ENCODE assay signal across 13 cellular contexts in the genomic region with DNA sequence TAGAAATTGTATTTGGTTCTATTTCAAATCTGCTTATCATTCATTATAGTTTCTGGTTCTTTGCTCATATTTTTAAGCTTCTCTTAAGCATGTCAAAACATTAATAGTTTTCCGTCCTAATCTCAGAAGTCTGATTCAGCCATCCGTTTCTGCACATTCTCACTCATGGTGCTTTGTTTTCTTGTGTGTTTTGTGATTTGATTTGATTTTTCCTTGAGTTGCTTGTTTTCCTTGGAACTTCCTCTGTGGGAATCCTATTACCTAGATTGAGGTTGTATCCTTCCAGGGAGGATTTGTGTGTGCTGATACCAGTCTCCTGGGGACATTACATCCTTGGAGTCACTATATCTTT. TPM values are rescaled to one million over a fixed set of nuclear protein-coding genes. Genes with fewer than 3 reads are reported as not detected.
DNase-seq lines count a peak whose midpoint lies in the region; ATAC-seq and TF ChIP-seq lines count a peak whose summit lies in the region.
"Had no signal": no experiment of that assay in that cellular context is flagged by ENCODE, and none has a peak within 500 bp of the region (broad histone marks: within the 10 kb centered on the region; RNA-seq: fewer than 3 reads in every experiment).

No MANE protein-coding gene starts in this region.

- H2AK9ac ChIP-seq in IMR-90 (replicated peaks; ENCODE audit: low read depth, low read length, poor library complexity): no peak overlapping the region

- no peak overlapping the region for H2BK5ac ChIP-seq in IMR-90 (ENCODE audit: low read depth, low read length, poor library complexity, severe bottlenecking)

- H3K4me3 ChIP-seq in GM23248 (no peak overlapping the region; the same call in 1 of the 2 replicates), IMR-90 (ENCODE audit: insufficient read depth, low read depth, low read length) (no peak overlapping the region)
- H3K4me3 ChIP-seq: thyroid gland had no signal

- no peak overlapping the region for H2BK15ac ChIP-seq in IMR-90 (ENCODE audit: low read depth, low read length)

- H3K4me3 Mint-ChIP-seq in neural crest cell: no peak overlapping the region

- H3K27me3 Mint-ChIP-seq in neural crest cell (ENCODE audit: low read depth): no peaks in the 10 kb centered on the region

- H3K56ac ChIP-seq in IMR-90 (ENCODE audit: extremely low read depth, insufficient read depth, low read length): no peak overlapping the region

- peaks cover 56% of the 10 kb centered on the region for H3K4me1 Mint-ChIP-seq in neural crest cell

- H4K20me1 ChIP-seq in GM23248 (ENCODE audit: insufficient read depth) (0 out of 2 replicates have a peak, but pooled peaks cover 15% of the 10 kb centered on the region), IMR-90 (ENCODE audit: insufficient read depth, low read length) (peaks cover 70% of the 10 kb centered on the region)

- ATAC-seq in IMR-90 (ENCODE audit: low read depth) (no peak), GM18517 (IDR thresholded peaks at IDR 0.05; ENCODE audit: unreplicated experiment) (no peak), GM21723 (IDR thresholded peaks at IDR 0.05; ENCODE audit: unreplicated experiment) (no peak)

- H3K36me3 ChIP-seq in GM23248 (ENCODE audit: low read depth) (peaks cover 12% of the 10 kb centered on the region; the same call in 1 of the 2 replicates), IMR-90 (ENCODE audit: control insufficient read depth, insufficient read depth, low read length) (peaks cover 2% of the 10 kb centered on the region)
- H3K36me3 ChIP-seq: brain microvascular endothelial cell, thyroid gland had no signal

- H3F3A ChIP-seq in GM23248 (ENCODE audit: insufficient read depth): peaks cover 63% of the 10 kb centered on the region

- 100% methylated on average over 2 of the region's 2 CpGs for WGBS in GM23248 (ENCODE audit: low coverage in 1 of 2, low lambda C conversion rate in 2 of 2, missing lambda C conversion rate in 2 of 2), 2 experiments
- WGBS in IMR-90 (ENCODE audit: extremely low coverage in 2 of 2, insufficient read length in 1 of 2), 2 experiments: no CpG with 5 or more reads among the region's 2 CpGs

- H3K23ac ChIP-seq in IMR-90 (ENCODE audit: low read depth, low read length): no peak overlapping the region

- BruUV-seq in IMR-90 (replicated peaks; lab: Mats Ljungman, UMichigan): no TSS peak

- H3K18ac ChIP-seq in IMR-90 (ENCODE audit: low read depth, low read length): no peak overlapping the region

- CTCF ChIA-PET in IMR-90 (lab: Yijun Ruan, JAX): no interaction called here

- peaks cover 92% of the 10 kb centered on the region for H3K79me2 ChIP-seq in GM23248 (ENCODE audit: insufficient read depth)

- H3K4ac ChIP-seq in IMR-90 (ENCODE audit: low read depth, low read length): no peak overlapping the region

- H3K27me3 ChIP-seq in GM23248 (replicated peaks; ENCODE audit: insufficient read depth) (no peaks in the 10 kb centered on the region), IMR-90 (ENCODE audit: control insufficient read depth, insufficient read depth, low read length) (no peaks in the 10 kb centered on the region)
- H3K27me3 ChIP-seq: brain microvascular endothelial cell, thyroid gland had no signal

- no peak overlapping the region for H2AK5ac ChIP-seq in IMR-90 (ENCODE audit: low read depth, low read length)

- H3K9me2 ChIP-seq in GM23248 (ENCODE audit: insufficient read depth): no peaks in the 10 kb centered on the region

- peak overlapping the region; percentile 97 for H3K27ac Mint-ChIP-seq in neural crest cell (ENCODE audit: unreplicated experiment)

- POLR2A ChIA-PET in IMR-90 (lab: Charles Lee; ENCODE audit: unreplicated experiment): no interaction called here

- dilution Hi-C loops in IMR-90 (cut with HindIII; ENCODE audit: low sequenced_read_pairs, unreplicated experiment): no loop called here

- no peak overlapping the region for H4K8ac ChIP-seq in IMR-90 (ENCODE audit: low read depth in 2 of 2, low read length in 2 of 2)

- in situ Hi-C loops in GM23248 (cut with MboI): no loop called here
- in situ Hi-C loops in IMR-90 (cut with MboI; ENCODE audit: low sequenced_read_pairs): no loop called here

- H3K14ac ChIP-seq in IMR-90 (replicated peaks; ENCODE audit: low read depth, low read length): 0 out of 2 replicates have a peak overlapping the region, but pooled peaks have one; percentile 56

- no peak for DNase-seq in GM23248
- no peak for DNase-seq in IMR-90
- DNase-seq in dermis blood vessel endothelial cell: peak; percentile 30
- no peak for DNase-seq in neural crest cell (ENCODE audit: low read depth, low spot score)
- DNase-seq in SIG-M5 treated with dmso at 0.1 percent for 504 hours (lab: John Stamatoyannopoulos, UW; ENCODE audit: unreplicated experiment): no peak
- DNase-seq in effector CD8-positive, alpha-beta T cell (lab: John Stamatoyannopoulos, UW): no peak
- DNase-seq: brain microvascular endothelial cell, Calu3, Karpas-422, NCI-H2107, thyroid gland had no signal

- H4K91ac ChIP-seq in IMR-90 (ENCODE audit: insufficient read depth, low read depth, low read length): no peak overlapping the region

- H3K4me2 ChIP-seq in GM23248 (ENCODE audit: unreplicated experiment) (no peak overlapping the region), IMR-90 (ENCODE audit: low read depth, low read length) (peak overlapping the region; percentile 65; the same call in 1 of the 2 replicates)

- intact Hi-C loops in IMR-90 (cut with micrococcal nuclease): no loop called here

- H2AFZ ChIP-seq in GM23248: no peak overlapping the region
- H2AFZ ChIP-seq in IMR-90 (replicated peaks; ENCODE audit: low read length, poor library complexity): no peak overlapping the region

- peaks cover 15% of the 10 kb centered on the region for H3K9me1 ChIP-seq in IMR-90 (ENCODE audit: insufficient read depth, low read length)

- no peak overlapping the region for H2BK20ac ChIP-seq in IMR-90 (ENCODE audit: low read depth, low read length)

- H3K9ac ChIP-seq in GM23248 (no peak overlapping the region), IMR-90 (ENCODE audit: low read depth, low read length) (no peak overlapping the region)

- peaks cover 9% of the 10 kb centered on the region for H3K36me3 Mint-ChIP-seq in neural crest cell (ENCODE audit: low read depth)

- H3K9me3 Mint-ChIP-seq in neural crest cell: no peaks in the 10 kb centered on the region

- no peak for TF ChIP-seq RAD21 in IMR-90 (IDR thresholded peaks at IDR 0.05; ENCODE audit: low read length)

- peaks cover 38% of the 10 kb centered on the region for H3K4me1 ChIP-seq in GM23248 (ENCODE audit: insufficient read depth)
- H3K4me1 ChIP-seq in IMR-90 (ENCODE audit: control insufficient read depth, insufficient read depth, low read length): peaks cover 9% of the 10 kb centered on the region

- H2BK120ac ChIP-seq in IMR-90 (ENCODE audit: low read depth, low read length): no peak overlapping the region

- H3K9me3 ChIP-seq in GM23248 (ENCODE audit: low read depth): no peaks in the 10 kb centered on the region
- H3K9me3 ChIP-seq in IMR-90 (ENCODE audit: control insufficient read depth, insufficient read depth, low read length): no peaks in the 10 kb centered on the region
- H3K9me3 ChIP-seq: thyroid gland had no signal

- no peak for TF ChIP-seq POLR2A in IMR-90 (IDR thresholded peaks at IDR 0.05; ENCODE audit: low read depth, low read length)

- 0 out of 2 replicates have a peak overlapping the region, but pooled peaks have one; percentile 89 for H3K27ac ChIP-seq in GM23248
- no peak overlapping the region for H3K27ac ChIP-seq in IMR-90 (ENCODE audit: insufficient read depth, low read length)
- H3K27ac ChIP-seq: brain microvascular endothelial cell, thyroid gland had no signal

- TF ChIP-seq CTCF in IMR-90 (conservative IDR thresholded peaks at IDR 0.05; ENCODE audit: low read depth, low read length) (no peak), neural crest cell (conservative IDR thresholded peaks at IDR 0.05) (no peak)

- peaks cover 29 to 54% of the 10 kb centered on the region in 2 experiments for H3K79me1 ChIP-seq in IMR-90 (ENCODE audit: low read depth in 1 of 2, low read length in 2 of 2)

- no peak overlapping the region for H4K5ac ChIP-seq in IMR-90 (ENCODE audit: low read depth, low read length)

TF ChIP-seq in IMR-90, 13 proteins besides CTCF, POLR2A, EP300 and RAD21 (continues in another document):
- TF ChIP-seq RCOR1 (IDR thresholded peaks at IDR 0.05; ENCODE audit: insufficient replicate concordance, low read length) (no peak), BHLHE40 (IDR thresholded peaks at IDR 0.05; ENCODE audit: low read depth, low read length) (no peak), CEBPB (IDR thresholded peaks at IDR 0.05; ENCODE audit: low read depth, low read length) (no peak), MAZ (IDR thresholded peaks at IDR 0.05; ENCODE audit: borderline replicate concordance, low read depth, low read length) (no peak), MXI1 (IDR thresholded peaks at IDR 0.05; ENCODE audit: borderline replicate concordance, low read depth, low read length) (no peak), FOS (IDR thresholded peaks at IDR 0.05; ENCODE audit: low read depth, low read length) (no peak), NFE2L2 (IDR thresholded peaks at IDR 0.05; ENCODE audit: low read depth, low read length) (no peak), SMC3 (IDR thresholded peaks at IDR 0.05; ENCODE audit: low read depth, low read length) (no peak), MAFK (IDR thresholded peaks at IDR 0.05; ENCODE audit: low read depth, low read length) (no peak), CHD1 (IDR thresholded peaks at IDR 0.05; ENCODE audit: low read depth, low read length) (no peak), RFX5 (IDR thresholded peaks at IDR 0.05; ENCODE audit: low read depth, low read length) (no peak)
- TF ChIP-seq, protein P1, sequence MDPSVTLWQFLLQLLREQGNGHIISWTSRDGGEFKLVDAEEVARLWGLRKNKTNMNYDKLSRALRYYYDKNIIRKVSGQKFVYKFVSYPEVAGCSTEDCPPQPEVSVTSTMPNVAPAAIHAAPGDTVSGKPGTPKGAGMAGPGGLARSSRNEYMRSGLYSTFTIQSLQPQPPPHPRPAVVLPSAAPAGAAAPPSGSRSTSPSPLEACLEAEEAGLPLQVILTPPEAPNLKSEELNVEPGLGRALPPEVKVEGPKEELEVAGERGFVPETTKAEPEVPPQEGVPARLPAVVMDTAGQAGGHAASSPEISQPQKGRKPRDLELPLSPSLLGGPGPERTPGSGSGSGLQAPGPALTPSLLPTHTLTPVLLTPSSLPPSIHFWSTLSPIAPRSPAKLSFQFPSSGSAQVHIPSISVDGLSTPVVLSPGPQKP (IDR thresholded peaks at IDR 0.05; ENCODE audit: borderline replicate concordance, low read depth, low read length): no peak

RNA-seq across cellular contexts. Expression of a gene that starts 7.9 kb away (rescaled TPM):
- 77.8 and 89.6 TPM in 2 replicates for total RNA-seq in GM23248 (2014; rRNA removed; shearing (Covaris generic))
- 76.5 and 80.4 TPM in 2 replicates for polyA plus RNA-seq in GM23248 (2016; fragmentation: Nextera tagmentation; extraction: Ambion mirVana)
- 41.2 and 41.9 TPM in 2 replicates for total RNA-seq in IMR-90 (2012; rRNA removed)
- 34.8 and 35.3 TPM in 2 replicates for polyA plus RNA-seq in IMR-90 (2012; rRNA removed)
- 18.7 and 20.5 TPM in 2 replicates for polyA plus RNA-seq in IMR-90 (2012; cell fraction: cytosol; rRNA removed)
- 20.1 and 45.0 TPM in 2 replicates for polyA plus RNA-seq in IMR-90 (2012; cell fraction: nucleus; rRNA removed; ENCODE audit: low replicate concordance)
- total RNA-seq in dermis blood vessel endothelial cell: 51.4 and 61.4 TPM in 2 replicates
- total RNA-seq in neural crest cell: 18.1 and 19.1 TPM in 2 replicates
